ENCODE assay signal across 8 cellular contexts in genomic region chr9:5450360-5451051, GRCh38. TPM values are rescaled to one million over a fixed set of nuclear protein-coding genes. Genes with fewer than 3 reads are reported as not detected.
A peak's percentile ranks its signal among the peaks of the same experiment; 100 is the strongest.
DNase-seq lines count a peak whose midpoint lies in the region; ATAC-seq and TF ChIP-seq lines count a peak whose summit lies in the region.

TSS of gene CD274 (plus strand) at chr9:5450542. CDS start at chr9:5456114, 5,572 bp downstream.

- H3K9me3 ChIP-seq in suprapubic skin: no peaks in the 10 kb centered on the region

- peak; percentile 23 for TF ChIP-seq EP300 in suprapubic skin (IDR thresholded peaks at IDR 0.05)

- H3K4me3 ChIP-seq in KMS-11 (IDR thresholded peaks at IDR 0.05; ENCODE audit: insufficient read depth, low read depth, low read length) (no peak within 1 kb of the TSS), suprapubic skin (peak within 1 kb of the TSS; percentile 56)

- no peaks in the 10 kb centered on the region for H3K27me3 Mint-ChIP-seq in activated naive CD4-positive, alpha-beta T cell treated with anti-CD3 and anti-CD28 coated beads for 36 hours (ENCODE audit: low read depth)

- peak; percentile 60 for TF ChIP-seq CTCF in KMS-11 (conservative IDR thresholded peaks at IDR 0.05; ENCODE audit: low read depth, low read length)
- TF ChIP-seq CTCF in suprapubic skin (IDR thresholded peaks at IDR 0.05): peak; percentile 27 to 69

- peak within 1 kb of the TSS; percentile 96 for H2AFZ ChIP-seq in KMS-11 (ENCODE audit: low read depth)

- TF ChIP-seq POLR2A in suprapubic skin (IDR thresholded peaks at IDR 0.05): peak in 1 of 2 donors; percentile 32

- H3K36me3 Mint-ChIP-seq in activated naive CD4-positive, alpha-beta T cell treated with anti-CD3 and anti-CD28 coated beads for 36 hours (ENCODE audit: low read depth): peaks cover 8% of the 10 kb centered on the region

- no peaks in the 10 kb centered on the region for H3K27me3 ChIP-seq in KMS-11 (ENCODE audit: insufficient read depth, low read depth)
- no peaks in the 10 kb centered on the region for H3K27me3 ChIP-seq in suprapubic skin

- intact Hi-C loops in activated naive CD4-positive, alpha-beta T cell treated with anti-CD3 and anti-CD28 coated beads for 36 hours (cut with micrococcal nuclease): loop anchor here (1.0 to 2.0 kb wide), 6 partner anchors 9 to 466 kb away; partner anchors contain the start of genes ERMP1, JAK2 and PLGRKT

- H3K4me3 Mint-ChIP-seq in activated naive CD4-positive, alpha-beta T cell treated with anti-CD3 and anti-CD28 coated beads for 36 hours: peak within 1 kb of the TSS; percentile 89

- peak within 1 kb of the TSS; percentile 61 for H3K9ac ChIP-seq in KMS-11

- H3K4me1 ChIP-seq in KMS-11 (ENCODE audit: low read depth, poor library complexity, severe bottlenecking) (peaks cover 17% of the 10 kb centered on the region), suprapubic skin (peaks cover 23% of the 10 kb centered on the region)

- 4% methylated on average over 33 of the region's 36 CpGs for WGBS in suprapubic skin

- H3K27ac ChIP-seq in KMS-11 (peak within 1 kb of the TSS; percentile 53), suprapubic skin (peak within 1 kb of the TSS; percentile 76)

- no peaks in the 10 kb centered on the region for H4K20me1 ChIP-seq in KMS-11 (ENCODE audit: insufficient read depth)

- DNase-seq in DMS79 (lab: John Stamatoyannopoulos, UW) (peak; percentile 74), SK-MEL-5 (ENCODE audit: low read depth, low spot score) (peak; percentile 80), globus pallidus (ENCODE audit: low spot score) (peak; percentile 71), nucleus accumbens (lab: John Stamatoyannopoulos, UW) (peak in 52 of 56 donors; percentile 13 to 80 (median 60)), suprapubic skin (ENCODE audit: low spot score in 2 of 2) (peak; percentile 89 to 92)
- peak; percentile 83 for DNase-seq in activated naive CD4-positive, alpha-beta T cell treated with anti-CD3 and anti-CD28 coated beads for 36 hours

- H3K4me2 ChIP-seq in KMS-11: peak within 1 kb of the TSS; percentile 68

- no peaks in the 10 kb centered on the region for H3K36me3 ChIP-seq in KMS-11 (ENCODE audit: insufficient read depth)
- H3K36me3 ChIP-seq in suprapubic skin: no peaks in the 10 kb centered on the region

- H3K9me3 Mint-ChIP-seq in activated naive CD4-positive, alpha-beta T cell treated with anti-CD3 and anti-CD28 coated beads for 36 hours: no peaks in the 10 kb centered on the region

- H3K79me2 ChIP-seq in KMS-11 (ENCODE audit: insufficient read depth, low read depth): no peaks in the 10 kb centered on the region

- ATAC-seq in GM21717 (IDR thresholded peaks at IDR 0.05; ENCODE audit: unreplicated experiment): peak; percentile 68

- peaks cover 65% of the 10 kb centered on the region for H3K4me1 Mint-ChIP-seq in activated naive CD4-positive, alpha-beta T cell treated with anti-CD3 and anti-CD28 coated beads for 36 hours (ENCODE audit: low read depth)

- H3K27ac Mint-ChIP-seq in activated naive CD4-positive, alpha-beta T cell treated with anti-CD3 and anti-CD28 coated beads for 36 hours: peak within 1 kb of the TSS; percentile 92

- in situ Hi-C loops in SK-MEL-5 (cut with HindIII; ENCODE audit: low pct_unique_long_range_greater_than_20kb, low sequenced_read_pairs): no loop called here

- CTCF ChIA-PET in activated naive CD4-positive, alpha-beta T cell treated with anti-CD3 and anti-CD28 coated beads for 36 hours (lab: Charles Lee): interaction anchor here (0.6 to 5.6 kb wide), 22 partner anchors 8 to 264 kb away, joined by 3 to 79 read pairs (median 6); partner anchors contain the start of genes PDCD1LG2 and PLGRKT

RNA-seq across cellular contexts. Expression of gene CD274, which starts in this region (rescaled TPM):
- total RNA-seq in SK-MEL-5 (2014; rRNA removed; shearing (Covaris generic)): 3.4 and 3.8 TPM in 2 replicates
- polyA plus RNA-seq in SK-MEL-5 (2015; cell fraction: cytosol; rRNA removed): 0.10 and 0.90 TPM in 2 replicates
- 1.0 and 3.0 TPM in 2 replicates for polyA plus RNA-seq in SK-MEL-5 (2015; cell fraction: nucleus; rRNA removed)
- total RNA-seq in activated naive CD4-positive, alpha-beta T cell treated with anti-CD3 and anti-CD28 coated beads for 36 hours: 10 to 100 TPM; 14.2 to 15.0 TPM
- total RNA-seq in suprapubic skin: 1 to 10 TPM in 1 of 4 donors, under 1 TPM in 2, not detected in 1; 0.15 to 1.6 (median 0.64) TPM
